ENCODE assay signal across 1 cellular context in the genomic region with DNA sequence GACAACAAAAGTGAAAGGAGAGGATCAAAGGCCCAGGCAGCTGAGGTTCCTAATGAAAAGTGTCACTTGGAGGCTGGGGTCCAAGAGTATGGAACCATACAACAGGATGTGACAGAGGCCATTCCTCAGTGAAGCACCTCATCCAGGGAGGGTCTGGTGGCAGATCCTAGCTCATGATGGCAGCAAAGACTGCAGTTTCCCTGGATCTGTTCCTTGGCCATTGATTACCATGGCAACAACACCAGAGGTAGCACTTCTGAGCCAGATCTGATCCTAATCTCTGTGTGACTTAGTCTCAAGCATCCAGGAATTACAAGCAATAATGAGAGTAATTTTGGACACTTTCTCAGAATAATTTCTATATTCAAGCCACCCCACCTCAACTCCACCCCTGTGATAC.
TF ChIP-seq lines count a peak whose summit lies in the region.

No MANE protein-coding gene starts in this region.

TF ChIP-seq in HepG2, 621 proteins besides CTCF, POLR2A, EP300 and RAD21:
- TF ChIP-seq ZNF598 (CRISPR knock-in tag; IDR thresholded peaks at IDR 0.05; ENCODE audit: borderline replicate concordance) (no peak), THAP11 (CRISPR knock-in tag; IDR thresholded peaks at IDR 0.05) (no peak), ZNF33B (CRISPR knock-in tag; IDR thresholded peaks at IDR 0.05) (no peak), TGIF2 (CRISPR knock-in tag; IDR thresholded peaks at IDR 0.05) (no peak)
TF ChIP-seq in HepG2: peak in this region for 0.
